In genomic region chr7:102431617-102432298, GRCh38 we compare ENCODE assay signal across 8 cellular contexts. TPM values are rescaled to one million over a fixed set of nuclear protein-coding genes. Genes with fewer than 3 reads are reported as not detected.
DNase-seq lines count a peak whose midpoint lies in the region; ATAC-seq and TF ChIP-seq lines count a peak whose summit lies in the region.

No MANE protein-coding gene starts in this region.

- TF ChIP-seq CTCF in adrenal gland (IDR thresholded peaks at IDR 0.05) (no peak), upper lobe of left lung (IDR thresholded peaks at IDR 0.05) (no peak)

- no peak for TF ChIP-seq EP300 in upper lobe of left lung (IDR thresholded peaks at IDR 0.05)

- WGBS in adrenal gland, 4 donors: 32 to 45% (median 39%) methylated on average over 8 to 17 of the region's 17 CpGs
- 49 to 55% methylated on average over 5 to 16 of the region's 17 CpGs for WGBS in upper lobe of left lung, 2 donors

- H3K36me3 ChIP-seq in SK-N-MC (ENCODE audit: insufficient read depth, low read length): peaks cover 4% of the 10 kb centered on the region; the same call in 1 of the 2 replicates
- H3K36me3 ChIP-seq in adrenal gland (replicated peaks in 1 of 2): peaks cover 0 to 10% of the 10 kb centered on the region in 2 donors
- peaks cover 0 to 8% of the 10 kb centered on the region in 2 donors for H3K36me3 ChIP-seq in muscle layer of duodenum (ENCODE audit: control insufficient read depth in 1 of 2, insufficient read depth in 2 of 2, low read length in 2 of 2)
- peaks cover 0 to 10% (median 0%) of the 10 kb centered on the region in 4 donors for H3K36me3 ChIP-seq in upper lobe of left lung

- peak overlapping the region; percentile 70 for H3K4me3 ChIP-seq in SK-N-MC
- no peak overlapping the region for H3K4me3 ChIP-seq in adrenal gland
- H3K4me3 ChIP-seq in muscle layer of duodenum (ENCODE audit: low read depth in 1 of 2, low read length in 2 of 2): no peak overlapping the region
- no peak overlapping the region for H3K4me3 ChIP-seq in upper lobe of left lung

- intact Hi-C loops in adrenal gland (cut with DNase I): no loop called here

- H3K4me1 ChIP-seq in adrenal gland (replicated peaks in 1 of 2) (peaks cover 13 to 32% of the 10 kb centered on the region in 2 donors), muscle layer of duodenum (ENCODE audit: control insufficient read depth in 1 of 2, insufficient read depth in 2 of 2, low read length in 2 of 2) (peaks cover 0 to 17% of the 10 kb centered on the region in 2 donors), upper lobe of left lung (peaks cover 22 to 58% (median 29%) of the 10 kb centered on the region in 4 donors)

- H3K27ac ChIP-seq in SK-N-MC: peak overlapping the region; percentile 91
- peak overlapping the region; percentile 53 to 82 (median 73) for H3K27ac ChIP-seq in adrenal gland
- peak overlapping the region; percentile 69 for H3K27ac ChIP-seq in muscle layer of duodenum (ENCODE audit: low read length)
- H3K27ac ChIP-seq in upper lobe of left lung: peak overlapping the region; percentile 71 to 94 (median 88)

- DNase-seq in DMS 273 treated with DMSO at 0.1 percent for 48 hours (lab: John Stamatoyannopoulos, UW) (peak; percentile 42), SK-N-MC (ENCODE audit: low read depth, low spot score) (no peak), adrenal gland (peak in 5 of 7 donors; percentile 54 to 87 (median 69)), upper lobe of left lung (peak in 1 of 2 donors; percentile 46), NCI-H2227 (lab: John Stamatoyannopoulos, UW; ENCODE audit: unreplicated experiment) (no peak), COR-L47 (lab: John Stamatoyannopoulos, UW) (no peak)

- H3K27me3 ChIP-seq in adrenal gland: no peaks in the 10 kb centered on the region
- no peaks in the 10 kb centered on the region for H3K27me3 ChIP-seq in muscle layer of duodenum (ENCODE audit: low read depth, low read length)
- H3K27me3 ChIP-seq in upper lobe of left lung: no peaks in the 10 kb centered on the region

- H3K9me3 ChIP-seq in SK-N-MC (ENCODE audit: low read depth, low read length) (no peaks in the 10 kb centered on the region), adrenal gland (replicated peaks in 1 of 3) (no peaks in the 10 kb centered on the region), muscle layer of duodenum (ENCODE audit: control insufficient read depth in 1 of 2, low read length in 2 of 2) (no peaks in the 10 kb centered on the region), upper lobe of left lung (no peaks in the 10 kb centered on the region)

- H3K9ac ChIP-seq in SK-N-MC (ENCODE audit: insufficient read length): peak overlapping the region; percentile 34

- no peak for TF ChIP-seq POLR2A in adrenal gland (IDR thresholded peaks at IDR 0.05)
- TF ChIP-seq POLR2A in upper lobe of left lung (IDR thresholded peaks at IDR 0.05): no peak

- ATAC-seq in HG02642 (IDR thresholded peaks at IDR 0.05; ENCODE audit: poor library complexity, unreplicated experiment): peak; percentile 27
- ATAC-seq in upper lobe of left lung (ENCODE audit: low FRiP score in 2 of 2): no peak

RNA-seq across cellular contexts. Expression of gene ORAI2, which starts 1.6 kb away (rescaled TPM):
- total RNA-seq in adrenal gland (100 to 1,000 TPM in 1 of 8 donors, 10 to 100 TPM in 7; 25.7 to 110 (median 43.1) TPM), upper lobe of left lung (10 to 100 TPM in 5 of 6 donors, 1 to 10 TPM in 1; 9.4 to 35.2 (median 30.5) TPM)
- 10 to 100 TPM in 1 of 3 donors, 1 to 10 TPM in 2; 7.0 to 12.7 (median 7.0) TPM for polyA plus RNA-seq in adrenal gland

RNA-seq across cellular contexts. Expression of gene ALKBH4, which starts 32.9 kb away (rescaled TPM):
- total RNA-seq in adrenal gland: 10 to 100 TPM; 12.1 to 37.4 (median 12.8) TPM
- 1 to 10 TPM; 6.0 to 9.2 (median 9.1) TPM for polyA plus RNA-seq in adrenal gland
- 10 to 100 TPM; 10.4 to 34.2 (median 18.2) TPM for total RNA-seq in upper lobe of left lung

RNA-seq across cellular contexts. Expression of gene LRWD1, which starts 33.0 kb away (rescaled TPM):
- 10 to 100 TPM; 13.0 to 48.9 (median 25.1) TPM for total RNA-seq in adrenal gland
- polyA plus RNA-seq in adrenal gland: 10 to 100 TPM in 2 of 3 donors, 1 to 10 TPM in 1; 7.3 to 24.5 (median 22.9) TPM
- 10 to 100 TPM; 13.2 to 33.8 (median 31.6) TPM for total RNA-seq in upper lobe of left lung

RNA-seq across cellular contexts. Expression of gene PRKRIP1, which starts 35.6 kb away (rescaled TPM):
- 10 to 100 TPM; 19.4 to 54.7 (median 31.1) TPM for total RNA-seq in adrenal gland
- polyA plus RNA-seq in adrenal gland: 100 to 1,000 TPM in 1 of 3 donors, 10 to 100 TPM in 2; 27.7 to 114 (median 65.9) TPM
- total RNA-seq in upper lobe of left lung: 10 to 100 TPM; 17.8 to 80.7 (median 23.0) TPM

RNA-seq across cellular contexts. Expression of gene POLR2J, which starts 47.0 kb away (rescaled TPM):
- 10 to 100 TPM; 15.0 to 63.5 (median 52.5) TPM for total RNA-seq in adrenal gland
- 100 to 1,000 TPM in 2 of 3 donors, 10 to 100 TPM in 1; 75.8 to 295 (median 172) TPM for polyA plus RNA-seq in adrenal gland
- 10 to 100 TPM; 15.2 to 37.1 (median 26.6) TPM for total RNA-seq in upper lobe of left lung

Comparison
In these comparisons a context has a peak if more than half of its experiments do, and no peak if none do; other contexts are left out.
1. DNase-seq: peak in DMS 273 treated with DMSO at 0.1 percent for 48 hours (single experiment) and adrenal gland (5 of 7); none in SK-N-MC (single experiment), NCI-H2227 (single experiment) and COR-L47 (single experiment).
2. Peak in every context shown above with its lines, with median percentiles within 50 percentile points of each other: H3K27ac ChIP-seq.